ENCODE assay signal across 8 cellular contexts in the genomic region with DNA sequence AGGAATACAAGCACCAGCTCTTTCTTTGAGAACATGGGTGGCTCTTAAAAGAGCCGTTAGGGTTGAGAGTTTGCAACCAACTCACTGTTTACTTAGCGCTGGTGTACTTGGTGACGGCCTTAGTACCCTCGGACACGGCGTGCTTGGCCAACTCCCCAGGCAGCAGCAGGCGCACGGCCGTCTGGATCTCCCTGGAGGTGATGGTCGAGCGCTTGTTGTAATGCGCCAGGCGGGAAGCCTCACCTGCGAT.
A peak's percentile ranks its signal among the peaks of the same experiment; 100 is the strongest.
DNase-seq lines count a peak whose midpoint lies in the region; ATAC-seq and TF ChIP-seq lines count a peak whose summit lies in the region.
"Not testable (repeated sequence)": the region's sequence is repeated elsewhere in the genome, so short reads cannot be mapped to it uniquely, and the experiment has no call there.

No MANE protein-coding gene starts in this region.

- not testable (repeated sequence) for H3K9me3 ChIP-seq in Karpas-422 (ENCODE audit: low read length); effector memory CD4-positive, alpha-beta T cell (ENCODE audit: control insufficient read depth, low read length); left lung

- H3K4me1 ChIP-seq in Karpas-422 (ENCODE audit: low read length) (peaks cover 49% of the 10 kb centered on the region), left lung (peaks cover 3 to 33% of the 10 kb centered on the region in 2 donors)
- not testable (repeated sequence) for H3K4me1 ChIP-seq in effector memory CD4-positive, alpha-beta T cell (ENCODE audit: control insufficient read depth, insufficient read depth, low read length, poor library complexity, severe bottlenecking)

- peak overlapping the region; percentile 87 for H3K4me2 ChIP-seq in Karpas-422 (ENCODE audit: low read depth, low read length, poor library complexity, severe bottlenecking)

- not testable (repeated sequence) for H3K36me3 ChIP-seq in Karpas-422 (ENCODE audit: insufficient read depth, low read length); effector memory CD4-positive, alpha-beta T cell (ENCODE audit: control insufficient read depth, insufficient read depth, low read length); left lung

- intact Hi-C loops in left lung (cut with DNase I), result not testable (repeated sequence)

- ATAC-seq in GM19023 (IDR thresholded peaks at IDR 0.05; ENCODE audit: unreplicated experiment), result peak; percentile 7
- ATAC-seq in HG02610 (IDR thresholded peaks at IDR 0.05; ENCODE audit: unreplicated experiment), result peak; percentile 4
- peak; percentile 5 for ATAC-seq in left lung

- not testable (repeated sequence) for DNase-seq in AG10803 (ENCODE audit: low read depth); Karpas-422; effector memory CD4-positive, alpha-beta T cell
- DNase-seq in SW480 (ENCODE audit: low spot score) (peak; percentile 72), left lung (peak in 1 of 2 donors; percentile 73)

- not testable (repeated sequence) for H2AFZ ChIP-seq in Karpas-422 (ENCODE audit: low read length)

- H3K27ac ChIP-seq in Karpas-422 (ENCODE audit: low read length) (peak overlapping the region; percentile 97), left lung (peak overlapping the region; percentile 91 to 92), skin epidermis (peak overlapping the region in 17 of 21 experiments; percentile 2 to 87 (median 71))
- peak overlapping the region; percentile 68 for H3K27ac ChIP-seq in effector memory CD4-positive, alpha-beta T cell (ENCODE audit: insufficient read depth, low read length, poor library complexity, severe bottlenecking)

- not testable (repeated sequence) for H4K20me1 ChIP-seq in Karpas-422 (ENCODE audit: insufficient read depth, low read depth, low read length)

- H3K79me2 ChIP-seq in Karpas-422 (ENCODE audit: low read length), result not testable (repeated sequence)

- H3K27me3 ChIP-seq in Karpas-422 (ENCODE audit: low read length); effector memory CD4-positive, alpha-beta T cell (replicated peaks; ENCODE audit: control insufficient read depth, insufficient read depth, low read length, poor library complexity, severe bottlenecking); left lung: not testable (repeated sequence)

- peak overlapping the region; percentile 85 for H3K9ac ChIP-seq in Karpas-422 (ENCODE audit: low read length)

- TF ChIP-seq CTCF in AG10803 (conservative IDR thresholded peaks at IDR 0.05; ENCODE audit: low read length), result 0 out of 2 replicates have a peak, but pooled peaks have one; percentile 0
- not testable (repeated sequence) for TF ChIP-seq CTCF in left lung (IDR thresholded peaks at IDR 0.05)

- H3K4me3 ChIP-seq in AG10803 (ENCODE audit: low read length) (peak overlapping the region; percentile 70), Karpas-422 (ENCODE audit: low read length) (peak overlapping the region; percentile 80), left lung (peak overlapping the region; percentile 37 to 50), skin epidermis (peak overlapping the region; percentile 33 to 56 (median 51))
- H3K4me3 ChIP-seq in effector memory CD4-positive, alpha-beta T cell (ENCODE audit: insufficient read depth, low read depth, low read length, poor library complexity, severe bottlenecking), result peak overlapping the region; percentile 41

- H3K9me2 ChIP-seq in Karpas-422 (replicated peaks; ENCODE audit: insufficient read depth, low read length), result not testable (repeated sequence)
